Comparison of ENCODE assay signal across 12 cellular contexts in genomic region chr1:150273310-150273709, GRCh38. TPM values are rescaled to one million over a fixed set of nuclear protein-coding genes. Genes with fewer than 3 reads are reported as not detected.
DNase-seq lines count a peak whose midpoint lies in the region; ATAC-seq and TF ChIP-seq lines count a peak whose summit lies in the region.
"Had no signal": no experiment of that assay in that cellular context is flagged by ENCODE, and none has a peak within 500 bp of the region (broad histone marks: within the 10 kb centered on the region; RNA-seq: fewer than 3 reads in every experiment).

No MANE protein-coding gene starts in this region.

- intact Hi-C loops in heart left ventricle (cut with DNase I): no loop called here
- intact Hi-C loops in left cardiac atrium (cut with DNase I): no loop called here
- intact Hi-C loops in dendritic cell treated with granulocyte-macrophage colony-stimulating factor and Interleukin-4, amounts not matched to agents 40 ng/mL and 50 ng/mL, for 4 days (cut with micrococcal nuclease): no loop called here
- intact Hi-C loops in upper lobe of right lung (cut with DNase I): no loop called here

- TF ChIP-seq POLR2A in heart left ventricle (IDR thresholded peaks at IDR 0.05): no peak

- H3K36me3 Mint-ChIP-seq in dendritic cell treated with granulocyte-macrophage colony-stimulating factor and Interleukin-4, amounts not matched to agents 40 ng/mL and 50 ng/mL, for 4 days (ENCODE audit: low read depth): peaks cover 32% of the 10 kb centered on the region

- ATAC-seq in heart left ventricle (peak in 1 of 4 donors; percentile 16), left cardiac atrium (no peak), upper lobe of right lung (no peak), HG03565 (IDR thresholded peaks at IDR 0.05; ENCODE audit: unreplicated experiment) (no peak)
- ATAC-seq: A549 had no signal

- H3K27me3 Mint-ChIP-seq in dendritic cell treated with granulocyte-macrophage colony-stimulating factor and Interleukin-4, amounts not matched to agents 40 ng/mL and 50 ng/mL, for 4 days: no peaks in the 10 kb centered on the region

- peaks cover 0 to 39% (median 14%) of the 10 kb centered on the region in 12 donors for H3K4me1 ChIP-seq in heart left ventricle
- peaks cover 9% of the 10 kb centered on the region for H3K4me1 ChIP-seq in mesodermal cell (ENCODE audit: control insufficient read depth, insufficient read depth, low read length, poor library complexity, severe bottlenecking)
- H3K4me1 ChIP-seq in upper lobe of right lung: peaks cover 7% of the 10 kb centered on the region

- peak overlapping the region; percentile 83 for H3K27ac Mint-ChIP-seq in dendritic cell treated with granulocyte-macrophage colony-stimulating factor and Interleukin-4, amounts not matched to agents 40 ng/mL and 50 ng/mL, for 4 days

- DNase-seq in heart left ventricle (no peak), left cardiac atrium (no peak), upper lobe of right lung (no peak), SHP77 (lab: John Stamatoyannopoulos, UW) (no peak), NCI-H1417 (lab: John Stamatoyannopoulos, UW) (no peak)
- DNase-seq: NCI-H1436 had no signal

- H3K9me3 ChIP-seq in heart left ventricle: no peaks in the 10 kb centered on the region
- H3K9me3 ChIP-seq in mesodermal cell (ENCODE audit: control insufficient read depth, low read length): no peaks in the 10 kb centered on the region
- no peaks in the 10 kb centered on the region for H3K9me3 ChIP-seq in upper lobe of right lung
- H3K9me3 ChIP-seq: A549 had no signal

- H3K27me3 ChIP-seq in heart left ventricle (no peaks in the 10 kb centered on the region), upper lobe of right lung (no peaks in the 10 kb centered on the region)

- TF ChIP-seq CTCF in heart left ventricle (IDR thresholded peaks at IDR 0.05) (no peak), upper lobe of right lung (IDR thresholded peaks at IDR 0.05) (no peak)

- 42 to 52% (median 50%) methylated on average over 1 of the region's 1 CpG for WGBS in heart left ventricle, 4 donors
- WGBS in mesodermal cell (ENCODE audit: insufficient coverage in 2 of 2), 2 experiments: 80 to 100% methylated on average over 1 of the region's 1 CpG

- H3K27ac ChIP-seq in heart left ventricle (peak overlapping the region; percentile 37 to 89 (median 71)), mesodermal cell (ENCODE audit: low read depth, low read length, severe bottlenecking) (no peak overlapping the region), upper lobe of right lung (peak overlapping the region; percentile 52)
- H3K27ac ChIP-seq: A549 had no signal

- peaks cover 49% of the 10 kb centered on the region for H3K4me1 Mint-ChIP-seq in dendritic cell treated with granulocyte-macrophage colony-stimulating factor and Interleukin-4, amounts not matched to agents 40 ng/mL and 50 ng/mL, for 4 days (ENCODE audit: low read depth)

- H3K4me3 ChIP-seq in heart left ventricle (peak overlapping the region in 10 of 12 donors; percentile 3 to 62 (median 48)), mesodermal cell (ENCODE audit: extremely low read depth, insufficient read depth, low read length, poor library complexity, severe bottlenecking) (peak overlapping the region; percentile 30), upper lobe of right lung (peak overlapping the region; percentile 32)
- H3K4me3 ChIP-seq: A549 had no signal

- H3K4me3 Mint-ChIP-seq in dendritic cell treated with granulocyte-macrophage colony-stimulating factor and Interleukin-4, amounts not matched to agents 40 ng/mL and 50 ng/mL, for 4 days: peak overlapping the region; percentile 77

- H3K36me3 ChIP-seq in heart left ventricle: peaks cover 0 to 31% (median 0%) of the 10 kb centered on the region in 9 donors
- peaks cover 3% of the 10 kb centered on the region for H3K36me3 ChIP-seq in mesodermal cell (ENCODE audit: control insufficient read depth, insufficient read depth, low read length)
- no peaks in the 10 kb centered on the region for H3K36me3 ChIP-seq in upper lobe of right lung

- H3K9me3 Mint-ChIP-seq in dendritic cell treated with granulocyte-macrophage colony-stimulating factor and Interleukin-4, amounts not matched to agents 40 ng/mL and 50 ng/mL, for 4 days: no peaks in the 10 kb centered on the region

RNA-seq across cellular contexts. Expression of gene C1orf54, which starts 0.7 kb away (rescaled TPM):
- total RNA-seq in heart left ventricle (10 to 100 TPM in 6 of 9 donors, 1 to 10 TPM in 3; 5.0 to 30.5 (median 10.7) TPM), left cardiac atrium (10 to 100 TPM; 10.1 to 14.0 TPM), upper lobe of right lung (15.4 TPM)
- polyA plus RNA-seq in heart left ventricle: 10 to 100 TPM; 18.5 to 20.9 TPM
- polyA plus RNA-seq in mesodermal cell (2013, experiment 1 of 2): 26.6 TPM
- 24.1 TPM for polyA plus RNA-seq in mesodermal cell (2013, experiment 2 of 2)

RNA-seq across cellular contexts. Expression of gene APH1A, which starts 4.5 kb away (rescaled TPM):
- total RNA-seq in heart left ventricle (100 to 1,000 TPM in 1 of 9 donors, 10 to 100 TPM in 8; 50.1 to 102 (median 59.8) TPM), left cardiac atrium (10 to 100 TPM; 64.3 to 93.1 TPM), upper lobe of right lung (135 TPM)
- polyA plus RNA-seq in heart left ventricle: 10 to 100 TPM; 53.9 to 97.8 TPM
- 100 TPM for polyA plus RNA-seq in mesodermal cell (2013, experiment 1 of 2)
- polyA plus RNA-seq in mesodermal cell (2013, experiment 2 of 2): 86.3 TPM

RNA-seq across cellular contexts. Expression of gene CIART, which starts 9.0 kb away (rescaled TPM):
- 10 to 100 TPM in 4 of 9 donors, 1 to 10 TPM in 5; 2.3 to 23.9 (median 7.1) TPM for total RNA-seq in heart left ventricle
- 10 to 100 TPM in 1 of 2 donors, 1 to 10 TPM in 1; 4.1 to 15.0 TPM for polyA plus RNA-seq in heart left ventricle
- 10 to 100 TPM in 1 of 2 donors, 1 to 10 TPM in 1; 9.8 to 14.1 TPM for total RNA-seq in left cardiac atrium
- polyA plus RNA-seq in mesodermal cell (2013, experiment 1 of 2): 5.5 TPM
- polyA plus RNA-seq in mesodermal cell (2013, experiment 2 of 2): 4.6 TPM
- 10.6 TPM for total RNA-seq in upper lobe of right lung

RNA-seq across cellular contexts. Expression of gene CA14, which starts 15.7 kb away (rescaled TPM):
- total RNA-seq in heart left ventricle (10 to 100 TPM in 1 of 9 donors, 1 to 10 TPM in 7, under 1 TPM in 1; 0.56 to 16.5 (median 4.2) TPM), left cardiac atrium (1 to 10 TPM; 5.7 to 8.7 TPM), upper lobe of right lung (0.55 TPM)
- 10 to 100 TPM in 1 of 2 donors, 1 to 10 TPM in 1; 3.1 to 22.2 TPM for polyA plus RNA-seq in heart left ventricle
- 36.2 TPM for polyA plus RNA-seq in mesodermal cell (2013, experiment 1 of 2)
- 34.8 TPM for polyA plus RNA-seq in mesodermal cell (2013, experiment 2 of 2)
- total RNA-seq: dermis microvascular lymphatic vessel endothelial cell, renal cortical epithelial cell had no signal
- polyA plus RNA-seq: A549 had no signal

RNA-seq across cellular contexts. Expression of gene MRPS21, which starts 20.4 kb away (rescaled TPM):
- total RNA-seq in heart left ventricle (10 to 100 TPM; 44.5 to 77.2 (median 61.0) TPM), left cardiac atrium (10 to 100 TPM; 72.6 to 74.3 TPM), upper lobe of right lung (46.1 TPM)
- polyA plus RNA-seq in heart left ventricle: 100 to 1,000 TPM in 1 of 2 donors, 10 to 100 TPM in 1; 64.2 to 139 TPM
- 84.6 TPM for polyA plus RNA-seq in mesodermal cell (2013, experiment 1 of 2)
- polyA plus RNA-seq in mesodermal cell (2013, experiment 2 of 2): 79.3 TPM
